In the genomic region with DNA sequence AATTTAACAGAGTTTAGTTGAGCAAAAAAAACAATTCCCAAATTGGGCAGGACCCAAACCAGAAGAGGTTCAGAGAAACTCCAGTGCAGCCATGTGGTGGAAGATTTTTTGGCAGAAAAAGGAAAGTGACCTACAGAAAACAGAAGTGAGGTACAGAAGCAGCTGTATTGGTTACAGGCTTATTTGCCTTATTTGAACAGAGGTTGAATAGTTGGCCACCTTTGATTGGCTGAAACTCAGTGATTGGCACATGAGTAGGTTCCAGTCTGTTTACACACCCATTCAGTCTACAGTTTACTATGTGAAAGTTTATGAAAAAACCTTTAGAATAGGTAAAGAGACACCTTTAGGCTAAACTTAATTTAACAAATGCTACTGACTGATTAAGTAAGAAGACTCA, we compare ENCODE assay signal across 17 cellular contexts.
A peak's percentile ranks its signal among the peaks of the same experiment; 100 is the strongest.
DNase-seq lines count a peak whose midpoint lies in the region; ATAC-seq and TF ChIP-seq lines count a peak whose summit lies in the region.
"Had no signal": no experiment of that assay in that cellular context is flagged by ENCODE, and none has a peak within 500 bp of the region (broad histone marks: within the 10 kb centered on the region; RNA-seq: fewer than 3 reads in every experiment).

No MANE protein-coding gene starts in this region.

- no peak overlapping the region for H3K4me2 ChIP-seq in PC-3 (ENCODE audit: low read length)
- H3K4me2 ChIP-seq: BLaER1 had no signal

- H3K9me3 ChIP-seq in PC-3 (ENCODE audit: low read length) = no peaks in the 10 kb centered on the region
- H3K9me3 ChIP-seq in thyroid gland = no peaks in the 10 kb centered on the region
- H3K9me3 ChIP-seq: BLaER1, Caco-2 had no signal

- no peaks in the 10 kb centered on the region for H4K20me1 ChIP-seq in PC-3 (ENCODE audit: low read length)
- H4K20me1 ChIP-seq: BLaER1 had no signal

- H3K27ac ChIP-seq in PC-3 (ENCODE audit: low read length) (no peak overlapping the region), thyroid gland (peak overlapping the region; percentile 6 to 76 (median 46))
- H3K27ac ChIP-seq: 22Rv1, BLaER1, C4-2B had no signal

- POLR2A ChIA-PET in PC-3 (lab: Charles Lee; ENCODE audit: unreplicated experiment) = no interaction called here

- DNase-seq in GM12865 (ENCODE audit: low read depth) = peak; percentile 14
- peak; percentile 20 for DNase-seq in LHCN-M2 (ENCODE audit: low read depth)
- no peak for DNase-seq in PC-3
- no peak for DNase-seq in thyroid gland
- no peak for DNase-seq in HPDE6-E6E7 (ENCODE audit: extremely low spot score)
- DNase-seq: Caco-2; CD4-positive, CD25-positive, alpha-beta regulatory T cell; CD8-positive, alpha-beta T cell; DMS153; DND-41; GOT3; HCEC 1CT had no signal

- BruUV-seq in PC-3 (replicated peaks; lab: Mats Ljungman, UMichigan) = TSS peak; percentile 11

- CTCF ChIA-PET in PC-3 (lab: Charles Lee) = no interaction called here

- H3F3A ChIP-seq in PC-3 (ENCODE audit: low read length, unreplicated experiment) = no peaks in the 10 kb centered on the region

- no peak for TF ChIP-seq POLR2A in thyroid gland (IDR thresholded peaks at IDR 0.05)

- H2AFZ ChIP-seq in PC-3 (ENCODE audit: low read length) = no peak overlapping the region

- no peak overlapping the region for H3K9ac ChIP-seq in PC-3 (ENCODE audit: low read length)
- H3K9ac ChIP-seq: BLaER1 had no signal

- H3K4me1 ChIP-seq in PC-3 (ENCODE audit: insufficient read depth, low read length) (peaks cover 4% of the 10 kb centered on the region), thyroid gland (peaks cover 35 to 49% of the 10 kb centered on the region in 2 donors)
- H3K4me1 ChIP-seq: BLaER1, Caco-2 had no signal

- no peak overlapping the region for H3K4me3 ChIP-seq in GM12865 (ENCODE audit: low read depth, low read length)
- no peak overlapping the region for H3K4me3 ChIP-seq in PC-3 (ENCODE audit: low read length)
- H3K4me3 ChIP-seq in thyroid gland (replicated peaks in 1 of 3) = no peak overlapping the region
- H3K4me3 ChIP-seq: BLaER1 had no signal

- H3K36me3 ChIP-seq in PC-3 (ENCODE audit: low read depth, low read length) = peaks cover 8% of the 10 kb centered on the region; the same call in 1 of the 2 replicates
- no peaks in the 10 kb centered on the region for H3K36me3 ChIP-seq in thyroid gland
- H3K36me3 ChIP-seq: BLaER1 had no signal

- no peaks in the 10 kb centered on the region for H3K9me2 ChIP-seq in PC-3 (replicated peaks; ENCODE audit: low read length)

- TF ChIP-seq CTCF in GM12865 (IDR thresholded peaks at IDR 0.05; ENCODE audit: insufficient read depth, low read depth, low read length, missing control alignments) (no peak), PC-3 (conservative IDR thresholded peaks at IDR 0.05; ENCODE audit: low read depth, low read length) (no peak), thyroid gland (IDR thresholded peaks at IDR 0.05) (no peak)

- no peaks in the 10 kb centered on the region for H3K79me2 ChIP-seq in PC-3 (ENCODE audit: low read length)

- no peak for ATAC-seq in PC-3
- ATAC-seq in HG02642 (IDR thresholded peaks at IDR 0.05; ENCODE audit: poor library complexity, unreplicated experiment) = no peak
- no peak for ATAC-seq in HG03025 (IDR thresholded peaks at IDR 0.05; ENCODE audit: low FRiP score, unreplicated experiment)
- ATAC-seq: CD8-positive, alpha-beta T cell had no signal

- intact Hi-C loops in PC-3 (cut with micrococcal nuclease) (no loop called here), thyroid gland (cut with DNase I) (no loop called here)

- H3K27me3 ChIP-seq in PC-3 (ENCODE audit: low read length) = no peaks in the 10 kb centered on the region
- no peaks in the 10 kb centered on the region for H3K27me3 ChIP-seq in thyroid gland
- H3K27me3 ChIP-seq: BLaER1 had no signal

Comparison
In these comparisons a context has a peak if more than half of its experiments do, and no peak if none do; other contexts are left out.
1. DNase-seq: peak in GM12865 (single experiment) and LHCN-M2 (single experiment); none in PC-3 (single experiment), thyroid gland (0 of 2) and HPDE6-E6E7 (single experiment).